17 cellular contexts compared by ENCODE assay signal in genomic region chr10:78727251-78727650, GRCh38.
"Had no signal": no experiment of that assay in that cellular context is flagged by ENCODE, and none has a peak within 500 bp of the region (broad histone marks: within the 10 kb centered on the region; RNA-seq: fewer than 3 reads in every experiment).

No MANE protein-coding gene starts in this region.

- H3K4me3 Mint-ChIP-seq: activated naive CD8-positive, alpha-beta T cell treated with anti-CD3 and anti-CD28 coated beads, Interleukin-2, amount 10 ng/mL, durations not matched to agents 7 days and 5 days; endodermal cell; nephron progenitor cell had no signal

- H3K4me3 ChIP-seq: left lung, psoas muscle, spleen, stomach, testis had no signal

- H3K4me1 Mint-ChIP-seq: activated naive CD8-positive, alpha-beta T cell treated with anti-CD3 and anti-CD28 coated beads, Interleukin-2, amount 10 ng/mL, durations not matched to agents 7 days and 5 days; endodermal cell had no signal

- H3K27me3 ChIP-seq: left lung, stomach, testis had no signal

- H3K36me3 Mint-ChIP-seq: activated naive CD8-positive, alpha-beta T cell treated with anti-CD3 and anti-CD28 coated beads, Interleukin-2, amount 10 ng/mL, durations not matched to agents 7 days and 5 days had no signal

- DNase-seq: activated CD4-positive, alpha-beta T cell treated with anti-CD3 and anti-CD28 coated beads for 1 hour; activated CD4-positive, alpha-beta T cell treated with anti-CD3 and anti-CD28 coated beads, Interleukin-2, amount 50 U/mL, for 4 hours; activated naive CD4-positive, alpha-beta T cell; activated naive CD8-positive, alpha-beta T cell treated with anti-CD3 and anti-CD28 coated beads, Interleukin-2, amount 10 ng/mL, durations not matched to agents 7 days and 5 days; activated T-cell treated with anti-CD3 and anti-CD28 coated beads for 4 hours; dermis blood vessel endothelial cell; endodermal cell; left lung; mesendoderm; nephron progenitor cell; psoas muscle; spleen; stimulated activated CD4-positive, alpha-beta T cell treated with anti-CD3 and anti-CD28 coated beads, Interleukin-1b, Interleukin-23, amount 100 ng/mL, for 48 hours; stomach; T-helper 1 cell; T1000; testis had no signal

- H3K27ac ChIP-seq: left lung, psoas muscle, spleen, stomach, testis had no signal

- H3K4me1 ChIP-seq: left lung, testis had no signal

- H3K9me3 ChIP-seq: left lung, psoas muscle, spleen, stomach, testis had no signal

- H3K27ac Mint-ChIP-seq: activated naive CD8-positive, alpha-beta T cell treated with anti-CD3 and anti-CD28 coated beads, Interleukin-2, amount 10 ng/mL, durations not matched to agents 7 days and 5 days; endodermal cell; nephron progenitor cell had no signal

- H3K36me3 ChIP-seq: left lung, spleen, stomach had no signal

- H3K9me3 Mint-ChIP-seq: activated naive CD8-positive, alpha-beta T cell treated with anti-CD3 and anti-CD28 coated beads, Interleukin-2, amount 10 ng/mL, durations not matched to agents 7 days and 5 days; endodermal cell; nephron progenitor cell had no signal
